ENCODE assay signal across 12 cellular contexts in genomic region chr1:158329807-158330206, GRCh38. TPM values are rescaled to one million over a fixed set of nuclear protein-coding genes. Genes with fewer than 3 reads are reported as not detected.
DNase-seq lines count a peak whose midpoint lies in the region; ATAC-seq and TF ChIP-seq lines count a peak whose summit lies in the region.
"Had no signal": no experiment of that assay in that cellular context is flagged by ENCODE, and none has a peak within 500 bp of the region (broad histone marks: within the 10 kb centered on the region; RNA-seq: fewer than 3 reads in every experiment).

No MANE protein-coding gene starts in this region.

- peak; percentile 49 for TF ChIP-seq CTCF in CD14-positive monocyte (IDR thresholded peaks at IDR 0.05)
- TF ChIP-seq CTCF in GM12875 (IDR thresholded peaks at IDR 0.05; ENCODE audit: borderline replicate concordance, insufficient read depth, low read depth, low read length) = peak; percentile 45; the same call in 1 of the 2 replicates
- TF ChIP-seq CTCF in OCI-LY3 (IDR thresholded peaks at IDR 0.05; ENCODE audit: low read depth, low read length) = peak; percentile 97
- TF ChIP-seq CTCF in foreskin keratinocyte (conservative IDR thresholded peaks at IDR 0.05) = peak; percentile 35
- no peak for TF ChIP-seq CTCF in esophagus muscularis mucosa (IDR thresholded peaks at IDR 0.05)

- peaks cover 0 to 9% (median 0%) of the 10 kb centered on the region in 7 donors for H3K9me3 Mint-ChIP-seq in CD14-positive monocyte
- H3K9me3 Mint-ChIP-seq: activated T-cell treated with anti-CD3 and anti-CD28 coated beads, Interleukin-2, amount 50 U/mL, for 24 hours had no signal

- no peak for TF ChIP-seq EP300 in esophagus muscularis mucosa (IDR thresholded peaks at IDR 0.05)

- H3K4me1 ChIP-seq in OCI-LY3 (ENCODE audit: low read length) (peaks cover 47% of the 10 kb centered on the region), foreskin keratinocyte (no peaks in the 10 kb centered on the region), esophagus muscularis mucosa (no peaks in the 10 kb centered on the region)
- H3K4me1 ChIP-seq: right atrium auricular region had no signal

- intact Hi-C loops in CD14-positive monocyte (cut with micrococcal nuclease) (loop anchor here in 1 of 2 donors (5.0 kb wide), 2 partner anchors 38 to 83 kb away; no protein-coding TSS in a partner anchor), esophagus muscularis mucosa (cut with DNase I) (no loop called here)

- H3K4me3 Mint-ChIP-seq in CD14-positive monocyte = no peak overlapping the region
- H3K4me3 Mint-ChIP-seq: activated T-cell treated with anti-CD3 and anti-CD28 coated beads, Interleukin-2, amount 50 U/mL, for 24 hours had no signal

- H3K27me3 ChIP-seq in OCI-LY3 (ENCODE audit: low read depth, low read length) (peaks cover 4% of the 10 kb centered on the region), foreskin keratinocyte (no peaks in the 10 kb centered on the region), esophagus muscularis mucosa (no peaks in the 10 kb centered on the region)
- H3K27me3 ChIP-seq: right atrium auricular region had no signal

- no peak for ATAC-seq in foreskin keratinocyte
- ATAC-seq in HG02840 (IDR thresholded peaks at IDR 0.05; ENCODE audit: low FRiP score, unreplicated experiment) = no peak

- TF ChIP-seq POLR2A in esophagus muscularis mucosa (IDR thresholded peaks at IDR 0.05; ENCODE audit: low read depth) = no peak

- H4K20me1 ChIP-seq in OCI-LY3 (ENCODE audit: insufficient read depth, low read length) = no peaks in the 10 kb centered on the region

- H3K9me3 ChIP-seq in OCI-LY3 (ENCODE audit: insufficient read depth, low read length) = peaks cover 3% of the 10 kb centered on the region
- no peaks in the 10 kb centered on the region for H3K9me3 ChIP-seq in esophagus muscularis mucosa
- H3K9me3 ChIP-seq: right atrium auricular region had no signal

- peak overlapping the region; percentile 20; the same call in 1 of the 2 replicates for H2AFZ ChIP-seq in OCI-LY3 (ENCODE audit: low read depth, low read length)

- no peak overlapping the region for H3K27ac ChIP-seq in OCI-LY3 (ENCODE audit: low read length)
- H3K27ac ChIP-seq in foreskin keratinocyte = no peak overlapping the region
- no peak overlapping the region for H3K27ac ChIP-seq in esophagus muscularis mucosa (replicated peaks in 1 of 4)
- H3K27ac ChIP-seq: right atrium auricular region had no signal

- H3K27ac Mint-ChIP-seq in CD14-positive monocyte = no peak overlapping the region
- H3K27ac Mint-ChIP-seq: activated T-cell treated with anti-CD3 and anti-CD28 coated beads, Interleukin-2, amount 50 U/mL, for 24 hours had no signal

- H3K4me3 ChIP-seq in GM12875 (ENCODE audit: low read depth, low read length) (no peak overlapping the region), OCI-LY3 (ENCODE audit: low read length) (0 out of 2 replicates have a peak overlapping the region, but pooled peaks have one; percentile 5), esophagus muscularis mucosa (no peak overlapping the region)
- H3K4me3 ChIP-seq: right atrium auricular region had no signal

- H3K4me2 ChIP-seq in OCI-LY3 (ENCODE audit: low read length) = peak overlapping the region; percentile 38

- H3K36me3 Mint-ChIP-seq in CD14-positive monocyte = peaks cover 0 to 6% of the 10 kb centered on the region in 2 donors

- H3K4me1 Mint-ChIP-seq in CD14-positive monocyte = peaks cover 22% of the 10 kb centered on the region

- H3K27me3 Mint-ChIP-seq in CD14-positive monocyte (ENCODE audit: low read depth in 3 of 3) = peaks cover 0 to 4% (median 0%) of the 10 kb centered on the region in 3 donors

- no peaks in the 10 kb centered on the region for H3K79me2 ChIP-seq in OCI-LY3 (ENCODE audit: low read length)

- no peak overlapping the region for H3K9ac ChIP-seq in OCI-LY3 (ENCODE audit: low read length)

- no peak for DNase-seq in CD14-positive monocyte (ENCODE audit: low spot score)
- peak in 1 of 2 donors; percentile 6 for DNase-seq in foreskin keratinocyte
- DNase-seq in esophagus muscularis mucosa (ENCODE audit: extremely low spot score) = no peak
- no peak for DNase-seq in NCI-H446 treated with DMSO at 0.1 percent for 48 hours (lab: John Stamatoyannopoulos, UW)
- DNase-seq in activated CD8-positive, alpha-beta memory T cell treated with anti-CD3 and anti-CD28 coated beads, Interleukin-2, amount 50 U/mL, for 48 hours = no peak
- DNase-seq: activated T-cell treated with anti-CD3 and anti-CD28 coated beads, Interleukin-2, amount 50 U/mL, for 24 hours; NK-92 treated with Interleukin-12 subunit alpha and Interleukin-12 subunit beta, amount 100 ng/mL, for 24 hours had no signal

- peaks cover 4% of the 10 kb centered on the region for H3K36me3 ChIP-seq in OCI-LY3 (replicated peaks; ENCODE audit: low read depth, low read length)
- no peaks in the 10 kb centered on the region for H3K36me3 ChIP-seq in esophagus muscularis mucosa
- H3K36me3 ChIP-seq: right atrium auricular region had no signal

- 84% methylated on average over 2 of the region's 2 CpGs for WGBS in esophagus muscularis mucosa

RNA-seq across cellular contexts. Expression of gene CD1B, which starts 1.5 kb away (rescaled TPM):
- polyA plus RNA-seq in CD14-positive monocyte (1 to 10 TPM; 1.3 to 2.7 TPM), foreskin keratinocyte (not detected in 2 replicates)
- total RNA-seq in foreskin keratinocyte (not detected in 2 replicates), esophagus muscularis mucosa (not detected)
- total RNA-seq: dermis microvascular lymphatic vessel endothelial cell, right atrium auricular region had no signal

RNA-seq across cellular contexts. Expression of gene CD1E, which starts 23.9 kb away (rescaled TPM):
- 1 to 10 TPM; 3.3 to 6.3 TPM for polyA plus RNA-seq in CD14-positive monocyte
- total RNA-seq in foreskin keratinocyte = not detected in 2 replicates
- polyA plus RNA-seq in foreskin keratinocyte = not detected in 2 replicates
- total RNA-seq in esophagus muscularis mucosa = under 1 TPM in 2 of 4 donors, not detected in 2; 0.23 to 0.99 TPM
- total RNA-seq: dermis microvascular lymphatic vessel endothelial cell had no signal

RNA-seq across cellular contexts. Expression of gene CD1C, which starts 40.1 kb away (rescaled TPM):
- polyA plus RNA-seq in CD14-positive monocyte (10 to 100 TPM; 43.4 to 45.8 TPM), foreskin keratinocyte (not detected in 2 replicates)
- total RNA-seq in foreskin keratinocyte (not detected in 2 replicates), esophagus muscularis mucosa (1 to 10 TPM in 1 of 4 donors, under 1 TPM in 1, not detected in 2; 0.69 to 1.2 TPM)
- total RNA-seq: dermis microvascular lymphatic vessel endothelial cell had no signal

Comparison
In these comparisons a context has a peak if more than half of its experiments do, and no peak if none do; other contexts are left out.
1. CTCF ChIP-seq: peak in CD14-positive monocyte (single experiment), GM12875 (single experiment), OCI-LY3 (single experiment) and foreskin keratinocyte (single experiment); none in esophagus muscularis mucosa (0 of 3).